8 cellular contexts compared by ENCODE assay signal in genomic region chr19:52897149-52897935, GRCh38. TPM values are rescaled to one million over a fixed set of nuclear protein-coding genes. Genes with fewer than 3 reads are reported as not detected.
DNase-seq lines count a peak whose midpoint lies in the region; ATAC-seq and TF ChIP-seq lines count a peak whose summit lies in the region.

ZNF320 (minus strand) TSS chr19:52897635; CDS start chr19:52890255, 7,380 bp downstream.

- DNase-seq in DMS153 (lab: John Stamatoyannopoulos, UW) (peak; percentile 42), Right ventricle myocardium superior (peak; percentile 99), trophoblast cell (peak; percentile 94 to 97), transverse colon (peak; percentile 97)
- DNase-seq in Jurkat, Clone E6-1 (ENCODE audit: low read depth, low spot score) = peak; percentile 83

- H4K8ac ChIP-seq in trophoblast cell (ENCODE audit: low read depth, low read length) = peak within 1 kb of the TSS; percentile 95

- peak within 1 kb of the TSS; percentile 74 for H3K4me2 ChIP-seq in trophoblast cell (ENCODE audit: low read length)

- peak within 1 kb of the TSS; percentile 96 for H3K4ac ChIP-seq in trophoblast cell (ENCODE audit: low read depth, low read length)

- H3K79me1 ChIP-seq in trophoblast cell (ENCODE audit: low read length) = peaks cover 20% of the 10 kb centered on the region

- no peak within 1 kb of the TSS for H3K23ac ChIP-seq in trophoblast cell (ENCODE audit: low read length)

- intact Hi-C loops in Right ventricle myocardium superior (cut with DNase I) (no loop called here), transverse colon (cut with DNase I; ENCODE audit: low total_unique reads) (no loop called here)

- H3K14ac ChIP-seq in trophoblast cell (ENCODE audit: low read length) = peak within 1 kb of the TSS; percentile 94

- peak within 1 kb of the TSS; percentile 62 for H2AFZ ChIP-seq in trophoblast cell (ENCODE audit: insufficient read depth, low read length, poor library complexity)

- no peak for TF ChIP-seq CTCF in transverse colon (IDR thresholded peaks at IDR 0.05)

- peak within 1 kb of the TSS; percentile 90 for H3K4me3 Mint-ChIP-seq in activated naive CD8-positive, alpha-beta T cell

- peak within 1 kb of the TSS; percentile 64 for H2BK120ac ChIP-seq in trophoblast cell (ENCODE audit: insufficient read depth, low read length, poor library complexity)

- peak within 1 kb of the TSS; percentile 80 for H2BK5ac ChIP-seq in trophoblast cell (ENCODE audit: low read depth, low read length, poor library complexity)

- H3K36me3 ChIP-seq in trophoblast cell (ENCODE audit: control insufficient read depth in 1 of 2, insufficient read depth in 2 of 2, low read length in 2 of 2) = peaks cover 6% of the 10 kb centered on the region in 2 experiments
- H3K36me3 ChIP-seq in transverse colon = peaks cover 0 to 20% (median 0%) of the 10 kb centered on the region in 4 donors

- in situ Hi-C loops in transverse colon (cut with MboI; ENCODE audit: low pct_ligation_motif_present in 1 of 4, low pct_unique_long_range_greater_than_20kb in 1 of 4, low sequenced_read_pairs in 3 of 4) = no loop called here

- H3K9ac ChIP-seq in trophoblast cell (ENCODE audit: low read length) = peak within 1 kb of the TSS; percentile 96

- TF ChIP-seq POLR2A in transverse colon (IDR thresholded peaks at IDR 0.05) = peak; percentile 90

- no peaks in the 10 kb centered on the region for H3K27me3 Mint-ChIP-seq in activated naive CD8-positive, alpha-beta T cell

- H3K9me3 ChIP-seq in trophoblast cell (ENCODE audit: insufficient read depth, low read depth, low read length) (no peaks in the 10 kb centered on the region), transverse colon (no peaks in the 10 kb centered on the region)

- TF ChIP-seq EP300 in transverse colon (IDR thresholded peaks at IDR 0.05; ENCODE audit: low read depth) = no peak

- H4K12ac ChIP-seq in trophoblast cell (ENCODE audit: low read depth, low read length) = peak within 1 kb of the TSS; percentile 84

- H3K27ac Mint-ChIP-seq in activated naive CD8-positive, alpha-beta T cell = peak within 1 kb of the TSS; percentile 79

- H3K4me1 ChIP-seq in trophoblast cell (ENCODE audit: control insufficient read depth in 1 of 2, insufficient read depth in 2 of 2, low read length in 2 of 2) (peaks cover 10 to 11% of the 10 kb centered on the region in 2 experiments), transverse colon (peaks cover 0 to 16% (median 13%) of the 10 kb centered on the region in 4 donors)

- peak within 1 kb of the TSS; percentile 93 for H4K91ac ChIP-seq in trophoblast cell (ENCODE audit: low read depth, low read length)

- H3K27ac ChIP-seq in trophoblast cell (ENCODE audit: low read depth, low read length) (peak within 1 kb of the TSS; percentile 97), transverse colon (peak within 1 kb of the TSS; percentile 92 to 98 (median 94))

- H3K18ac ChIP-seq in trophoblast cell (ENCODE audit: low read length) = peak within 1 kb of the TSS; percentile 95

- H3K27me3 ChIP-seq in trophoblast cell (ENCODE audit: insufficient read depth, low read length) (no peaks in the 10 kb centered on the region), transverse colon (no peaks in the 10 kb centered on the region)

- peaks cover 6% of the 10 kb centered on the region for H3K9me3 Mint-ChIP-seq in activated naive CD8-positive, alpha-beta T cell (ENCODE audit: low read depth)

- H2AK5ac ChIP-seq in trophoblast cell (ENCODE audit: low read length) = peak within 1 kb of the TSS; percentile 93

- peaks cover 20% of the 10 kb centered on the region for H3K79me2 ChIP-seq in trophoblast cell (ENCODE audit: control insufficient read depth, insufficient read depth, low read length, poor library complexity)

- peak; percentile 94 for ATAC-seq in GM21576 (IDR thresholded peaks at IDR 0.05; ENCODE audit: unreplicated experiment)
- peak; percentile 100 for ATAC-seq in SK-N-SH treated with all-trans-retinoic acid at 6 μM for 48 hours
- peak; percentile 100 for ATAC-seq in Right ventricle myocardium superior (ENCODE audit: poor library complexity)

- peaks cover 10% of the 10 kb centered on the region for H3K4me1 Mint-ChIP-seq in activated naive CD8-positive, alpha-beta T cell (ENCODE audit: low read depth)

- no CpG with 5 or more reads among the region's 56 CpGs for WGBS in trophoblast cell (ENCODE audit: extremely low coverage, insufficient coverage, insufficient read length)
- WGBS in transverse colon (ENCODE audit: low coverage in 1 of 2), 2 donors = 4% methylated on average over 55 of the region's 56 CpGs; no CpG with 5 or more reads in 1 of the 2 donors

- H3K4me3 ChIP-seq in Jurkat, Clone E6-1 (ENCODE audit: low read length) = peak within 1 kb of the TSS; percentile 71
- H3K4me3 ChIP-seq in trophoblast cell (ENCODE audit: low read depth, low read length) = peak within 1 kb of the TSS; percentile 88
- peak within 1 kb of the TSS; percentile 54 to 93 (median 66) for H3K4me3 ChIP-seq in transverse colon

- H2BK12ac ChIP-seq in trophoblast cell (ENCODE audit: low read length) = peak within 1 kb of the TSS; percentile 78

- peaks cover 18% of the 10 kb centered on the region for H3K36me3 Mint-ChIP-seq in activated naive CD8-positive, alpha-beta T cell

TF ChIP-seq in SK-N-SH treated with all-trans-retinoic acid at 6 μM for 48 hours, 23 proteins besides CTCF, POLR2A, EP300 and RAD21:
- TF ChIP-seq ARNTL (CRISPR knock-in tag; IDR thresholded peaks at IDR 0.05; ENCODE audit: borderline replicate concordance, low read depth) = no peak
- no peak for TF ChIP-seq OSR1 (CRISPR knock-in tag; IDR thresholded peaks at IDR 0.05)
- TF ChIP-seq ZFP30 (CRISPR knock-in tag; IDR thresholded peaks at IDR 0.05) = no peak
- TF ChIP-seq ISL1 (CRISPR knock-in tag; IDR thresholded peaks at IDR 0.05) = no peak
- TF ChIP-seq, protein P1, sequence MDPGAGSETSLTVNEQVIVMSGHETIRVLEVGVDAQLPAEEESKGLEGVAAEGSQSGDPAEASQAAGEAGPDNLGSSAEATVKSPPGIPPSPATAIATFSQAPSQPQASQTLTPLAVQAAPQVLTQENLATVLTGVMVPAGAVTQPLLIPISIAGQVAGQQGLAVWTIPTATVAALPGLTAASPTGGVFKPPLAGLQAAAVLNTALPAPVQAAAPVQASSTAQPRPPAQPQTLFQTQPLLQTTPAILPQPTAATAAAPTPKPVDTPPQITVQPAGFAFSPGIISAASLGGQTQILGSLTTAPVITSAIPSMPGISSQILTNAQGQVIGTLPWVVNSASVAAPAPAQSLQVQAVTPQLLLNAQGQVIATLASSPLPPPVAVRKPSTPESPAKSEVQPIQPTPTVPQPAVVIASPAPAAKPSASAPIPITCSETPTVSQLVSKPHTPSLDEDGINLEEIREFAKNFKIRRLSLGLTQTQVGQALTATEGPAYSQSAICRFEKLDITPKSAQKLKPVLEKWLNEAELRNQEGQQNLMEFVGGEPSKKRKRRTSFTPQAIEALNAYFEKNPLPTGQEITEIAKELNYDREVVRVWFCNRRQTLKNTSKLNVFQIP (CRISPR knock-in tag; IDR thresholded peaks at IDR 0.05; ENCODE audit: borderline replicate concordance, low read depth) = no peak
- TF ChIP-seq PATZ1 (CRISPR knock-in tag; IDR thresholded peaks at IDR 0.05; ENCODE audit: borderline replicate concordance) = no peak
- no peak for TF ChIP-seq BACH2 (CRISPR knock-in tag; IDR thresholded peaks at IDR 0.05; ENCODE audit: borderline replicate concordance)
- TF ChIP-seq ZC3H10 (CRISPR knock-in tag; IDR thresholded peaks at IDR 0.05) = no peak
- no peak for TF ChIP-seq ESRRG (CRISPR knock-in tag; IDR thresholded peaks at IDR 0.05)
- no peak for TF ChIP-seq ZNF565 (CRISPR knock-in tag; conservative IDR thresholded peaks at IDR 0.05; ENCODE audit: low read depth)
- TF ChIP-seq PPARA (CRISPR knock-in tag; IDR thresholded peaks at IDR 0.05; ENCODE audit: borderline replicate concordance) = no peak
- TF ChIP-seq CSRNP3 (CRISPR knock-in tag; IDR thresholded peaks at IDR 0.05) = no peak
- TF ChIP-seq ZNF70 (CRISPR knock-in tag; IDR thresholded peaks at IDR 0.05) = no peak
- no peak for TF ChIP-seq ZFP3 (CRISPR knock-in tag; IDR thresholded peaks at IDR 0.05)
- no peak for TF ChIP-seq RARB (CRISPR knock-in tag; IDR thresholded peaks at IDR 0.05)
- no peak for TF ChIP-seq TCF4 (CRISPR knock-in tag; IDR thresholded peaks at IDR 0.05; ENCODE audit: borderline replicate concordance)
- TF ChIP-seq TOX (CRISPR knock-in tag; IDR thresholded peaks at IDR 0.05; ENCODE audit: borderline replicate concordance) = no peak
TF ChIP-seq in SK-N-SH treated with all-trans-retinoic acid at 6 μM for 48 hours: peak in this region for 0.

RNA-seq across cellular contexts. Expression of gene ZNF320, which starts in this region (rescaled TPM):
- polyA plus RNA-seq in Jurkat, Clone E6-1 (2012; ENCODE audit: insufficient read depth, insufficient read length) = not detected
- total RNA-seq in Right ventricle myocardium superior = 7.7 TPM
- 10.1 and 13.4 TPM in 2 replicates for polyA plus RNA-seq in trophoblast cell (2013)
- 10 to 100 TPM in 2 of 4 donors, 1 to 10 TPM in 2; 2.8 to 23.1 (median 11.5) TPM for total RNA-seq in transverse colon

Comparison
In these comparisons a context has a peak if more than half of its experiments do, and no peak if none do; other contexts are left out.
1. Peak in every context shown above with its lines: DNase-seq, ATAC-seq, H3K4me3 ChIP-seq and H3K27ac ChIP-seq.
2. DNase-seq: peak in every context shown above with its lines; median percentile 99 in Right ventricle myocardium superior; 97 in transverse colon; 96 in trophoblast cell; 83 in Jurkat, Clone E6-1; 42 in DMS153.